8 cellular contexts compared by ENCODE assay signal in the genomic region with DNA sequence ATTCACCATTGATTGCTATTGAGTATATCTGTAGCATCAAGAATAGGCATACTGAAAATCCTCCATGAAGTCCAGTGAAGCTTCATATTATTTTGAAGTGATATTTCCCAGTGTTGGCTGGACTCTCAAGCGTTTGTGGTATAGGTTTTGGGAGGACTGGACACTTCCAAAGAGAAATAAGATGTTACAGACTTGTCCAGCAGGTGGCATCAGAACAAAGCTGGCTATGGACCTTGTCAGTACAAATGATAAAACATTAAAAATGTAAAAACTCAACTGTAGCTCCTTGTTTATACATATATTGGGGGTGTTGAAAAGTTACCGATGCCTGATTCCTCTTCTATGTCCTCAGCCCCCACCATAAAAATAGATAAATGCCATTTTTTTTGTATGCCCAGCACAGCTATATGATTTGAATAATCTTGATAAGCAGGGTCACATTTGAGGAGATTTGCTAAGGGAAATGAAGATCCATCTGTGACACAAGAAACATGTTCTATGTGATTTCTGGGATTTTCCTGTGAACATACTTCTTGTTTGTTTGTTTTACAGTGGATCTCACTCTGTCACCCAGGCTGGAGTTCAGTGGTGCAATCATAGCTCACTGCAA. TPM values are rescaled to one million over a fixed set of nuclear protein-coding genes. Genes with fewer than 3 reads are reported as not detected.
A peak's percentile ranks its signal among the peaks of the same experiment; 100 is the strongest.
DNase-seq lines count a peak whose midpoint lies in the region; ATAC-seq and TF ChIP-seq lines count a peak whose summit lies in the region.

No MANE protein-coding gene starts in this region.

- H3K4ac ChIP-seq in H9 (ENCODE audit: low read depth, low read length): no peak overlapping the region

- H3K18ac ChIP-seq in H9 (ENCODE audit: insufficient read length, low read depth, low read length): no peak overlapping the region

- intact Hi-C loops in Panc1 (cut with micrococcal nuclease; ENCODE audit: unreplicated experiment) (loop anchor here (2.0 kb wide), 1 partner anchor 71 kb away; no protein-coding TSS in a partner anchor), dorsolateral prefrontal cortex (cut with DNase I) (loop anchor here (10.0 kb wide), 1 partner anchor 75 kb away; no protein-coding TSS in a partner anchor), mucosa of descending colon (cut with DNase I, micrococcal nuclease) (no loop called here)

- WGBS in H9 (ENCODE audit: extremely low coverage, insufficient read length, low lambda C conversion rate): no CpG with 5 or more reads among the region's 2 CpGs

- H3T11ph ChIP-seq in H9 (ENCODE audit: low read length): no peak overlapping the region

- H2BK5ac ChIP-seq in H9 (ENCODE audit: insufficient read length, low read length): no peak overlapping the region

- no peaks in the 10 kb centered on the region for H3K79me1 ChIP-seq in H9 (ENCODE audit: insufficient read depth, low read depth, low read length, poor library complexity, severe bottlenecking)

- no peaks in the 10 kb centered on the region for H3K79me2 ChIP-seq in H9 (ENCODE audit: insufficient read depth, low read length)

- no peaks in the 10 kb centered on the region for H3K36me3 ChIP-seq in Panc1 (ENCODE audit: control insufficient read depth, insufficient read depth, low read length)
- H3K36me3 ChIP-seq in mucosa of descending colon (ENCODE audit: low read depth): no peaks in the 10 kb centered on the region

- no peak overlapping the region for H2BK20ac ChIP-seq in H9 (ENCODE audit: low read depth, low read length, poor library complexity, severe bottlenecking)

- H3K9me3 Mint-ChIP-seq in H9: no peaks in the 10 kb centered on the region

- H3K4me3 ChIP-seq in Panc1 (ENCODE audit: low read depth in 2 of 2, low read length in 2 of 2): no peak overlapping the region
- H3K4me3 ChIP-seq in dorsolateral prefrontal cortex: no peak overlapping the region
- no peak overlapping the region for H3K4me3 ChIP-seq in mucosa of descending colon

- no TSS peak for BruUV-seq in Panc1 (replicated peaks; lab: Mats Ljungman, UMichigan)

- no peak overlapping the region for H3K4me3 Mint-ChIP-seq in H9

- no peak overlapping the region for H4K5ac ChIP-seq in H9 (ENCODE audit: insufficient read length, low read depth, low read length)

- H3K4me2 ChIP-seq in H9 (ENCODE audit: insufficient read depth, insufficient read length, low read length): no peak overlapping the region

- no peak overlapping the region for H2BK15ac ChIP-seq in H9 (ENCODE audit: low read depth, low read length)

- no peak overlapping the region for H4K91ac ChIP-seq in H9 (ENCODE audit: insufficient read length, low read depth, low read length)

- in situ Hi-C loops in Panc1 (cut with HindIII; ENCODE audit: low pct_unique_long_range_greater_than_20kb, low sequenced_read_pairs): no loop called here

- ATAC-seq in Panc1 (peak; percentile 89), mucosa of descending colon (peak; percentile 56), HG03354 (IDR thresholded peaks at IDR 0.05; ENCODE audit: poor library complexity, severe bottlenecking, unreplicated experiment) (no peak)

- H3K9me3 ChIP-seq in H9 (ENCODE audit: control insufficient read depth, low read depth, low read length): no peaks in the 10 kb centered on the region
- H3K9me3 ChIP-seq in Panc1 (ENCODE audit: control insufficient read depth, insufficient read depth, low read depth, low read length): no peaks in the 10 kb centered on the region
- no peaks in the 10 kb centered on the region for H3K9me3 ChIP-seq in mucosa of descending colon

- no peaks in the 10 kb centered on the region for H3K23me2 ChIP-seq in H9 (ENCODE audit: insufficient read length, low read depth, low read length, poor library complexity, severe bottlenecking)

- no peak overlapping the region for H3K56ac ChIP-seq in H9 (ENCODE audit: insufficient read length, low read depth, low read length)

- 0 out of 7 replicates have a peak overlapping the region, but pooled peaks of 1 of the 3 experiments have one; percentile 60 for H3K27ac Mint-ChIP-seq in H9

- H3K27ac ChIP-seq in H9 (ENCODE audit: insufficient read length, low read depth, low read length): no peak overlapping the region
- H3K27ac ChIP-seq in Panc1 (ENCODE audit: low read length): no peak overlapping the region
- H3K27ac ChIP-seq in dorsolateral prefrontal cortex: no peak overlapping the region

- no peaks in the 10 kb centered on the region for H3K27me3 ChIP-seq in H9 (ENCODE audit: insufficient read depth, low read length)
- no peaks in the 10 kb centered on the region for H3K27me3 ChIP-seq in Panc1 (ENCODE audit: control insufficient read depth, insufficient read depth, low read length)
- no peaks in the 10 kb centered on the region for H3K27me3 ChIP-seq in dorsolateral prefrontal cortex

- no peak overlapping the region for H3K14ac ChIP-seq in H9 (ENCODE audit: insufficient read depth, low read length)

- TF ChIP-seq CTCF in H9 (conservative IDR thresholded peaks at IDR 0.05) (peak; percentile 76), Panc1 (IDR thresholded peaks at IDR 0.05) (peak; percentile 78), dorsolateral prefrontal cortex (IDR thresholded peaks at IDR 0.05 in 54 of 56, conservative IDR thresholded peaks at IDR 0.05 in 2 of 56; ENCODE audit: low read depth in 1 of 56, partially characterized antibody in 56 of 56) (peak; percentile 33 to 79 (median 66)), mucosa of descending colon (IDR thresholded peaks at IDR 0.05) (peak; percentile 14)

- H3K9ac ChIP-seq in H9 (ENCODE audit: extremely low read depth, insufficient read length, low read length): no peak overlapping the region

- no peak overlapping the region for H2BK120ac ChIP-seq in H9 (ENCODE audit: low read depth, low read length, poor library complexity, severe bottlenecking)

- H4K20me1 ChIP-seq in H9 (ENCODE audit: control insufficient read depth, insufficient read depth, insufficient read length): no peaks in the 10 kb centered on the region

- H4K8ac ChIP-seq in H9 (replicated peaks; ENCODE audit: insufficient read length, low read depth, low read length): no peak overlapping the region

- no peak overlapping the region for H2AK5ac ChIP-seq in H9 (ENCODE audit: insufficient read length, low read length)

- no peaks in the 10 kb centered on the region for H3K27me3 Mint-ChIP-seq in H9 (ENCODE audit: low read depth)

- H2AFZ ChIP-seq in H9 (ENCODE audit: low read length): no peak overlapping the region

- H3K4me1 ChIP-seq in H9 (ENCODE audit: insufficient read depth, low read length): no peaks in the 10 kb centered on the region
- H3K4me1 ChIP-seq in Panc1 (ENCODE audit: control insufficient read depth, insufficient read depth, low read length): no peaks in the 10 kb centered on the region
- H3K4me1 ChIP-seq in mucosa of descending colon (ENCODE audit: low read depth): no peaks in the 10 kb centered on the region

- DNase-seq in NCI-H2081 (lab: John Stamatoyannopoulos, UW): peak; percentile 30 to 33
- no peak for DNase-seq in NCI-H2081 treated with DMSO at 0.1 percent for 48 hours (lab: John Stamatoyannopoulos, UW)
- no peak for DNase-seq in H9
- DNase-seq in Panc1 (ENCODE audit: low read depth, low spot score): peak; percentile 54
- DNase-seq in dorsolateral prefrontal cortex: peak in 2 of 10 donors; percentile 13 to 27
- peak in 1 of 3 donors; percentile 70 for DNase-seq in mucosa of descending colon
- no peak for DNase-seq in islet precursor cell

- no peak overlapping the region for H3K23ac ChIP-seq in H9 (ENCODE audit: insufficient read length, low read depth, low read length)

- peaks cover 11% of the 10 kb centered on the region in 2 experiments for H3K4me1 Mint-ChIP-seq in H9

- no peaks in the 10 kb centered on the region; a peak in 1 of 7 replicates for H3K36me3 Mint-ChIP-seq in H9 (ENCODE audit: insufficient read depth in 1 of 3, low read depth in 3 of 3)

- POLR2A ChIA-PET in Panc1 (lab: Charles Lee): no interaction called here

- no peak overlapping the region for H2BK12ac ChIP-seq in H9 (ENCODE audit: insufficient read length, low read depth, low read length)

- CTCF ChIA-PET in Panc1 (lab: Charles Lee): interaction anchor here (0.6 to 2.3 kb wide), 9 partner anchors 9 to 657 kb away, joined by 3 to 20 read pairs (median 3); no protein-coding TSS in a partner anchor

RNA-seq across cellular contexts. Expression of a gene that starts 54.5 kb away (rescaled TPM):
- total RNA-seq in H9 (2021) (0.33 and 0.75 TPM in 2 replicates), Panc1 (2021; ENCODE audit: unreplicated experiment) (not detected), dorsolateral prefrontal cortex (1 to 10 TPM in 12 of 120 experiments, under 1 TPM in 39, not detected in 69; 0.19 to 2.5 (median 0.56) TPM), mucosa of descending colon (not detected)
- polyA plus RNA-seq in Panc1 (2012; ENCODE audit: insufficient read length): not detected

Comparison
In these comparisons a context has a peak if more than half of its experiments do, and no peak if none do; other contexts are left out.
1. DNase-seq: peak in NCI-H2081 (2 of 2) and Panc1 (single experiment); none in NCI-H2081 treated with DMSO at 0.1 percent for 48 hours (single experiment), H9 (single experiment) and islet precursor cell (single experiment).
2. CTCF ChIP-seq: peak in every context shown above with its lines; median percentile 78 in Panc1; 76 in H9; 66 in dorsolateral prefrontal cortex; 14 in mucosa of descending colon.
3. intact Hi-C loops: an anchor here in Panc1 (2.0 kb wide) and dorsolateral prefrontal cortex (10.0 kb wide); none called in mucosa of descending colon.